ENCODE assay signal across 22 cellular contexts in the genomic region with DNA sequence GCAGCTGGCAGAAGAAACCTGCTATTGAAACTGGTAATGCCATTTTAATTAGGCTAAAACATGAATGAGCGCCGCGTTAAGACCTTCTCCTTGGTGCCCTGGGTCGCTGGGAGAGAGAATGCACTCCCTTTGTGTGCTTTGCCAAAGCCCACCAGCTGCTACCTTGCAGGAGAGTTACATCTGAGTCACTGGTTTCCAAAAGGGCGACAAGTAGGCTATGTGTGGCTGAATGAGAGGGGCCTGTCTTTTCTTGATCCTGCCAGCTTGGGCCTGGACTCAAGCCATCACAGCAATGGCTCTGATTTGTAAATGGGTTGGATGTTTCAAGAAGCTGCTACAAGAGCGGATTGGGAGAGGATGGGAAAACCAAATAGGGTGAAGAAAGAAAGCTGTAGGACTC.
DNase-seq lines count a peak whose midpoint lies in the region; ATAC-seq and TF ChIP-seq lines count a peak whose summit lies in the region.
"Had no signal": no experiment of that assay in that cellular context is flagged by ENCODE, and none has a peak within 500 bp of the region (broad histone marks: within the 10 kb centered on the region; RNA-seq: fewer than 3 reads in every experiment).

No MANE protein-coding gene starts in this region.

- ATAC-seq in HG03457 (IDR thresholded peaks at IDR 0.05; ENCODE audit: unreplicated experiment) = no peak
- ATAC-seq in GM19467 (IDR thresholded peaks at IDR 0.05; ENCODE audit: unreplicated experiment) = no peak
- ATAC-seq: T-helper 17 cell had no signal

- no peak for TF ChIP-seq CTCF in progenitor cell of endocrine pancreas (IDR thresholded peaks at IDR 0.05; ENCODE audit: unreplicated experiment)

- no peaks in the 10 kb centered on the region for H3K36me3 ChIP-seq in CD8-positive, alpha-beta memory T cell (ENCODE audit: insufficient read depth, low read length)
- H3K36me3 ChIP-seq: SJCRH30, suprapubic skin, uterus, WERI-Rb-1 had no signal

- no peaks in the 10 kb centered on the region for H3K36me3 Mint-ChIP-seq in progenitor cell of endocrine pancreas (ENCODE audit: insufficient read depth)
- H3K36me3 Mint-ChIP-seq in CD8-positive, alpha-beta memory T cell = no peaks in the 10 kb centered on the region

- CTCF ChIA-PET in CD8-positive, alpha-beta memory T cell (lab: Charles Lee) = no interaction called here

- H3K9me3 ChIP-seq in CD8-positive, alpha-beta memory T cell (ENCODE audit: low read length) = no peaks in the 10 kb centered on the region
- H3K9me3 ChIP-seq: SJCRH30, suprapubic skin, uterus had no signal

- no peak overlapping the region for H3K4me3 ChIP-seq in CD8-positive, alpha-beta memory T cell (ENCODE audit: low read length)
- H3K4me3 ChIP-seq: PC-9, SJCRH30, suprapubic skin, uterus had no signal

- no peak overlapping the region for H3K4me3 Mint-ChIP-seq in progenitor cell of endocrine pancreas (ENCODE audit: low read depth)
- H3K4me3 Mint-ChIP-seq in CD8-positive, alpha-beta memory T cell = no peak overlapping the region
- H3K4me3 Mint-ChIP-seq: B cell, neural crest cell, T-helper 17 cell had no signal

- H3K27ac Mint-ChIP-seq in progenitor cell of endocrine pancreas = peak overlapping the region; percentile 74
- no peak overlapping the region for H3K27ac Mint-ChIP-seq in CD8-positive, alpha-beta memory T cell
- H3K27ac Mint-ChIP-seq: B cell, T-helper 17 cell had no signal

- H3K4me1 Mint-ChIP-seq in progenitor cell of endocrine pancreas (ENCODE audit: low read depth) = peaks cover 17% of the 10 kb centered on the region
- H3K4me1 Mint-ChIP-seq in CD8-positive, alpha-beta memory T cell = no peaks in the 10 kb centered on the region
- H3K4me1 Mint-ChIP-seq: B cell, T-helper 17 cell had no signal

- no peaks in the 10 kb centered on the region for H3K4me1 ChIP-seq in CD8-positive, alpha-beta memory T cell (ENCODE audit: insufficient read depth, low read length)
- H3K4me1 ChIP-seq: SJCRH30, uterus had no signal

- H3K27ac ChIP-seq in CD8-positive, alpha-beta memory T cell (ENCODE audit: low read depth, low read length) = no peak overlapping the region
- H3K27ac ChIP-seq: PC-9, SJCRH30, suprapubic skin, uterus, WERI-Rb-1 had no signal

- DNase-seq in NCI-H2107 treated with DMSO at 0.1 percent for 48 hours (lab: John Stamatoyannopoulos, UW; ENCODE audit: unreplicated experiment) (peak; percentile 63), NCI-H2107 (lab: John Stamatoyannopoulos, UW) (no peak), NCI-H748 (lab: John Stamatoyannopoulos, UW; ENCODE audit: unreplicated experiment) (peak; percentile 76), hippocampal formation (lab: John Stamatoyannopoulos, UW) (peak; percentile 6 to 22), progenitor cell of endocrine pancreas (ENCODE audit: low spot score, unreplicated experiment) (no peak)
- DNase-seq in CD8-positive, alpha-beta memory T cell = no peak
- DNase-seq: 8988T; activated CD4-positive, alpha-beta T cell treated with anti-CD3 and anti-CD28 coated beads, Interleukin-2, amount 50 U/mL, for 48 hours; activated naive CD4-positive, alpha-beta T cell; Kasumi-1; NCI-H526; PC-9; SJCRH30; stimulated activated CD4-positive, alpha-beta T cell treated with anti-CD3 and anti-CD28 coated beads, Interleukin-15, amount 100 ng/mL, for 24 hours; T-helper 17 cell; uterus; WERI-Rb-1 had no signal

- POLR2A ChIA-PET in CD8-positive, alpha-beta memory T cell (lab: Charles Lee) = no interaction called here

- no peaks in the 10 kb centered on the region for H3K27me3 ChIP-seq in CD8-positive, alpha-beta memory T cell (ENCODE audit: insufficient read depth, low read length, poor library complexity, severe bottlenecking)
- H3K27me3 ChIP-seq: SJCRH30, suprapubic skin, uterus had no signal

- H3K27me3 Mint-ChIP-seq in progenitor cell of endocrine pancreas = no peaks in the 10 kb centered on the region
- H3K27me3 Mint-ChIP-seq in CD8-positive, alpha-beta memory T cell = peaks cover 0 to 8% of the 10 kb centered on the region in 2 donors
- H3K27me3 Mint-ChIP-seq: B cell had no signal

- no peaks in the 10 kb centered on the region for H3K9me3 Mint-ChIP-seq in progenitor cell of endocrine pancreas (ENCODE audit: low read depth)
- peaks cover 0 to 3% (median 0%) of the 10 kb centered on the region in 5 donors for H3K9me3 Mint-ChIP-seq in CD8-positive, alpha-beta memory T cell

Comparison
In these comparisons a context has a peak if more than half of its experiments do, and no peak if none do; other contexts are left out.
1. DNase-seq: peak in NCI-H2107 treated with DMSO at 0.1 percent for 48 hours (single experiment), NCI-H748 (single experiment) and hippocampal formation (2 of 2); none in NCI-H2107 (single experiment), progenitor cell of endocrine pancreas (single experiment) and CD8-positive, alpha-beta memory T cell (0 of 5).